Comparison of ENCODE assay signal across 1 cellular context in genomic region chr12:24926080-24926479, GRCh38. TPM values are rescaled to one million over a fixed set of nuclear protein-coding genes. Genes with fewer than 3 reads are reported as not detected.
"Had no signal": no experiment of that assay in that cellular context is flagged by ENCODE, and none has a peak within 500 bp of the region (broad histone marks: within the 10 kb centered on the region; RNA-seq: fewer than 3 reads in every experiment).

No MANE protein-coding gene starts in this region.

RNA-seq across cellular contexts. Expression of gene BCAT1, which starts 22.8 kb away (rescaled TPM):
- total RNA-seq: PC-3 had no signal
